ENCODE assay signal across 9 cellular contexts in genomic region chr6:111477481-111477938, GRCh38. TPM values are rescaled to one million over a fixed set of nuclear protein-coding genes. Genes with fewer than 3 reads are reported as not detected.
DNase-seq lines count a peak whose midpoint lies in the region; ATAC-seq and TF ChIP-seq lines count a peak whose summit lies in the region.
"Had no signal": no experiment of that assay in that cellular context is flagged by ENCODE, and none has a peak within 500 bp of the region (broad histone marks: within the 10 kb centered on the region; RNA-seq: fewer than 3 reads in every experiment).

No MANE protein-coding gene starts in this region.

- H4K20me1 ChIP-seq in DND-41 (ENCODE audit: insufficient read depth, low read length) (peaks cover 29% of the 10 kb centered on the region; the same call in 1 of the 2 replicates), OCI-LY7 (ENCODE audit: insufficient read depth, low read length) (peaks cover 31% of the 10 kb centered on the region)

- no peak overlapping the region for H3K4me3 ChIP-seq in DND-41 (ENCODE audit: low read depth in 1 of 2, low read length in 2 of 2)
- H3K4me3 ChIP-seq in OCI-LY7 (ENCODE audit: low read depth, low read length, poor library complexity, severe bottlenecking), result peak overlapping the region; percentile 48
- H3K4me3 ChIP-seq in kidney epithelial cell (ENCODE audit: low read depth, low read length), result no peak overlapping the region
- H3K4me3 ChIP-seq: mucosa of descending colon had no signal

- CTCF ChIA-PET in OCI-LY7 (lab: Charles Lee; ENCODE audit: unreplicated experiment), result interaction anchor here (2.0 kb wide), 1 partner anchor 218 kb away, joined by 28 read pairs; a partner anchor contains a TSS

- POLR2A ChIA-PET in OCI-LY7 (lab: Charles Lee), result interaction anchor here (1.0 to 2.0 kb wide), 7 partner anchors 14 to 220 kb away, joined by 3 to 21 read pairs (median 4); partner anchors contain the start of gene TRAF3IP2

- no peak overlapping the region for H3K27ac ChIP-seq in DND-41 (ENCODE audit: low read length)
- peak overlapping the region; percentile 51 for H3K27ac ChIP-seq in OCI-LY7 (ENCODE audit: low read depth, low read length, poor library complexity, severe bottlenecking)

- H3K9ac ChIP-seq in DND-41 (ENCODE audit: low read depth, low read length), result no peak overlapping the region

- H3K4me1 ChIP-seq in DND-41 (ENCODE audit: insufficient read depth, low read length) (peaks cover 68% of the 10 kb centered on the region), OCI-LY7 (ENCODE audit: insufficient read depth, low read length, poor library complexity, severe bottlenecking) (peaks cover 39% of the 10 kb centered on the region)

- H3K27me3 ChIP-seq in DND-41 (ENCODE audit: insufficient read depth, low read length, poor library complexity) (no peaks in the 10 kb centered on the region), kidney epithelial cell (ENCODE audit: control insufficient read depth, insufficient read depth, low read length) (no peaks in the 10 kb centered on the region)

- DNase-seq in DND-41 (no peak), OCI-LY7 (ENCODE audit: low spot score) (peak; percentile 79), kidney epithelial cell (ENCODE audit: low read depth) (peak; percentile 31), NCI-H2196 (lab: John Stamatoyannopoulos, UW; ENCODE audit: unreplicated experiment) (no peak), globus pallidus (ENCODE audit: low spot score) (no peak), hippocampal formation (lab: John Stamatoyannopoulos, UW) (no peak)
- DNase-seq: mucosa of descending colon had no signal

- peaks cover 6% of the 10 kb centered on the region for H3K36me3 ChIP-seq in DND-41 (ENCODE audit: insufficient read depth, low read length)
- H3K36me3 ChIP-seq in OCI-LY7 (ENCODE audit: insufficient read depth, low read length), result no peaks in the 10 kb centered on the region
- no peaks in the 10 kb centered on the region for H3K36me3 ChIP-seq in kidney epithelial cell (ENCODE audit: control insufficient read depth, insufficient read depth, low read length)

- peaks cover 100% of the 10 kb centered on the region for H3K79me2 ChIP-seq in DND-41 (ENCODE audit: insufficient read depth, low read length)
- peaks cover 98% of the 10 kb centered on the region for H3K79me2 ChIP-seq in OCI-LY7 (ENCODE audit: insufficient read depth, low read depth, low read length)

- no peaks in the 10 kb centered on the region for H3K9me2 ChIP-seq in OCI-LY7 (ENCODE audit: insufficient read depth, low read length)

- no peak overlapping the region for H2AFZ ChIP-seq in DND-41 (ENCODE audit: low read depth, low read length)
- H2AFZ ChIP-seq in OCI-LY7 (ENCODE audit: low read length), result no peak overlapping the region

- ATAC-seq in DND-41 (ENCODE audit: insufficient read depth, low read depth) (no peak), GM21515 (IDR thresholded peaks at IDR 0.05; ENCODE audit: unreplicated experiment) (peak; percentile 31), HG03159 (IDR thresholded peaks at IDR 0.05; ENCODE audit: unreplicated experiment) (no peak)
- ATAC-seq: mucosa of descending colon had no signal

- TF ChIP-seq CTCF in DND-41 (IDR thresholded peaks at IDR 0.05; ENCODE audit: borderline replicate concordance, extremely low read depth, low read length, poor library complexity, severe bottlenecking) (no peak), OCI-LY7 (conservative IDR thresholded peaks at IDR 0.05; ENCODE audit: low read length) (no peak), kidney epithelial cell (IDR thresholded peaks at IDR 0.05; ENCODE audit: insufficient read depth, low read length, poor library complexity, severe bottlenecking) (no peak)

- BruUV-seq in OCI-LY7 (replicated peaks; lab: Mats Ljungman, UMichigan), result no TSS peak

- intact Hi-C loops in OCI-LY7 (cut with micrococcal nuclease; ENCODE audit: unreplicated experiment), result loop anchor here (5.0 kb wide), 1 partner anchor 70 kb away; no protein-coding TSS in a partner anchor

- H3K4me2 ChIP-seq in DND-41 (ENCODE audit: insufficient read depth, low read length), result peak overlapping the region; percentile 53
- H3K4me2 ChIP-seq in OCI-LY7 (ENCODE audit: low read length), result peak overlapping the region; percentile 70

- H3K9me3 ChIP-seq in DND-41 (ENCODE audit: insufficient read depth, low read length, severe bottlenecking), result no peaks in the 10 kb centered on the region
- H3K9me3 ChIP-seq in OCI-LY7 (ENCODE audit: low read length), result no peaks in the 10 kb centered on the region
- H3K9me3 ChIP-seq: mucosa of descending colon had no signal

RNA-seq across cellular contexts. Expression of gene REV3L, which starts 5.5 kb away (rescaled TPM):
- 24.8 and 26.6 TPM in 2 replicates for total RNA-seq in OCI-LY7 (2014; rRNA removed; shearing (Covaris generic))
- total RNA-seq in OCI-LY7 (2022) (33.4 and 34.9 TPM in 2 replicates), kidney epithelial cell (16.2 and 35.7 TPM in 2 replicates)

Comparison
In these comparisons a context has a peak if more than half of its experiments do, and no peak if none do; other contexts are left out.
1. DNase-seq: peak in OCI-LY7 (single experiment) and kidney epithelial cell (single experiment); none in DND-41 (single experiment), NCI-H2196 (single experiment), globus pallidus (single experiment) and hippocampal formation (0 of 2).